Comparison of ENCODE assay signal across 1 cellular context in genomic region chr18:51654441-51655326, GRCh38.
A peak's percentile ranks its signal among the peaks of the same experiment; 100 is the strongest.
TF ChIP-seq lines count a peak whose summit lies in the region.

No MANE protein-coding gene starts in this region.

TF ChIP-seq in GM23338, 12 proteins besides CTCF, POLR2A, EP300 and RAD21 (continued from another document):
- TF ChIP-seq ZNF462 (CRISPR knock-in tag; IDR thresholded peaks at IDR 0.05), result peak; percentile 96
